Comparison of ENCODE assay signal across 19 cellular contexts in the genomic region with DNA sequence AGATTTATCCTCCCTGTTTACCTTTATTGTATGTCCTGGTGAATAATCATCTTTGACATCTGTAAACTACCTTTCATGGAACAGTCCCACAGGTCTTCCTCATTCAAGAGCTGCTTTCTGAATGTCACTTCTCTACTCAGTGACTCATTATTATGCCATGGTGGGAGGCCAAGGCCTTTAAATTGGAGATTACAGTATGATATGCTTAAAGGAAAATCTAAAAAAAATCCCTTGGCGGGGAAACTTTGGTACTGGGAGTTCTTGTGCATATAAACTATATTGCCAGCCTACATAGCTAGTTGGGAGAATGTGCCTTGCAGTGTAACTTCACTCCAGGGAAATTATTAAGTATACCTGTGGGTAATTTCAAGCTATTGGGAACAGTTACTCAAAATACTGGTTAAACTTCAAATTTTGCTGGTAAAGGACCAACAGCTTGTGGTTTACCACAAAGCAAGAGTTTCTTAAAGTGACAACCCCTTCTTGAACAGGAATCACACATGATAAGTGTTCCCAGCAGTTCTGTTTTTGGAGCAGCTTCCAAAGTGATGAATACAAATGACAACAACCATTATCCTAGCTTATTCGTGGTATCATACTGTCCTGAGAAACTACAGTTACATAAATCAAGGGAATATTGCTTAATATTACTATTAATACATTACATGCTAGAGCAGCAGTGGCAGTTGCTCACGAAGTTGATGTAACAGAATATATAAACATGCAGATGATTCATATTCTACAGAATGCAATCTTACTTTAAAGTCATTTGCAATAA.
DNase-seq lines count a peak whose midpoint lies in the region; ATAC-seq and TF ChIP-seq lines count a peak whose summit lies in the region.
"Had no signal": no experiment of that assay in that cellular context is flagged by ENCODE, and none has a peak within 500 bp of the region (broad histone marks: within the 10 kb centered on the region; RNA-seq: fewer than 3 reads in every experiment).

No MANE protein-coding gene starts in this region.

- H3K9me3 ChIP-seq in BE2C: no peaks in the 10 kb centered on the region
- H3K9me3 ChIP-seq: colonic mucosa, pancreas had no signal

- no peak overlapping the region for H3K27ac Mint-ChIP-seq in activated CD4-positive, alpha-beta T cell treated with anti-CD3 and anti-CD28 coated beads, Interleukin-2, amount 10 ng/mL, durations not matched to agents 24 days and 14 days
- H3K27ac Mint-ChIP-seq: activated naive CD8-positive, alpha-beta T cell treated with anti-CD3 and anti-CD28 coated beads, Interleukin-2, amount 50 U/mL, for 24 hours had no signal

- no peak overlapping the region for H3K4me3 Mint-ChIP-seq in activated CD4-positive, alpha-beta T cell treated with anti-CD3 and anti-CD28 coated beads, Interleukin-2, amount 10 ng/mL, durations not matched to agents 24 days and 14 days
- H3K4me3 Mint-ChIP-seq: activated naive CD8-positive, alpha-beta T cell treated with anti-CD3 and anti-CD28 coated beads, Interleukin-2, amount 50 U/mL, for 24 hours had no signal

- H3K36me3 ChIP-seq in BE2C: no peaks in the 10 kb centered on the region
- H3K36me3 ChIP-seq: colonic mucosa, pancreas had no signal

- no peaks in the 10 kb centered on the region for H3K9me3 Mint-ChIP-seq in activated CD4-positive, alpha-beta T cell treated with anti-CD3 and anti-CD28 coated beads, Interleukin-2, amount 10 ng/mL, durations not matched to agents 24 days and 14 days

- H3K27me3 Mint-ChIP-seq in activated CD4-positive, alpha-beta T cell treated with anti-CD3 and anti-CD28 coated beads, Interleukin-2, amount 10 ng/mL, durations not matched to agents 24 days and 14 days: no peaks in the 10 kb centered on the region
- H3K27me3 Mint-ChIP-seq: activated naive CD8-positive, alpha-beta T cell treated with anti-CD3 and anti-CD28 coated beads, Interleukin-2, amount 50 U/mL, for 24 hours had no signal

- CTCF ChIA-PET in AG04449 (lab: Yijun Ruan, JAX): no interaction called here

- H3K4me3 ChIP-seq in AG04449 (ENCODE audit: low read depth, low read length) (no peak overlapping the region), astrocyte of the cerebellum (ENCODE audit: low read depth, low read length) (no peak overlapping the region), BE2C (ENCODE audit: low read depth, low read length) (no peak overlapping the region)
- H3K4me3 ChIP-seq: colonic mucosa, GM12878, pancreas had no signal

- POLR2A ChIA-PET in AG04449 (lab: Yijun Ruan, JAX): no interaction called here

- H3K36me3 Mint-ChIP-seq in activated CD4-positive, alpha-beta T cell treated with anti-CD3 and anti-CD28 coated beads, Interleukin-2, amount 10 ng/mL, durations not matched to agents 24 days and 14 days (ENCODE audit: low read depth): no peaks in the 10 kb centered on the region

- TF ChIP-seq CTCF in AG04449 (IDR thresholded peaks at IDR 0.05; ENCODE audit: insufficient read depth, low read length, missing control alignments) (no peak), astrocyte of the cerebellum (IDR thresholded peaks at IDR 0.05; ENCODE audit: low read depth, low read length, missing control alignments) (no peak), BE2C (IDR thresholded peaks at IDR 0.05; ENCODE audit: low read depth, low read length) (no peak)

- ATAC-seq in GM18873 (IDR thresholded peaks at IDR 0.05; ENCODE audit: low FRiP score, unreplicated experiment): no peak
- ATAC-seq: activated naive CD8-positive, alpha-beta T cell treated with anti-CD3 and anti-CD28 coated beads, Interleukin-2, amount 50 U/mL, for 24 hours; GM12878; stimulated activated naive CD8-positive, alpha-beta T cell treated with anti-CD3 and anti-CD28 coated beads, Interleukin-15, Interleukin-2, amounts not matched to agents 100 U/mL and 50 U/mL, for 24 hours had no signal

- H3K4me1 ChIP-seq in BE2C: no peaks in the 10 kb centered on the region
- H3K4me1 ChIP-seq: colonic mucosa, pancreas had no signal

- in situ Hi-C loops in astrocyte of the cerebellum (cut with HindIII; ENCODE audit: low sequenced_read_pairs): no loop called here

- H3K4me1 Mint-ChIP-seq in activated CD4-positive, alpha-beta T cell treated with anti-CD3 and anti-CD28 coated beads, Interleukin-2, amount 10 ng/mL, durations not matched to agents 24 days and 14 days: no peaks in the 10 kb centered on the region
- H3K4me1 Mint-ChIP-seq: activated naive CD8-positive, alpha-beta T cell treated with anti-CD3 and anti-CD28 coated beads, Interleukin-2, amount 50 U/mL, for 24 hours had no signal

- H3K27me3 ChIP-seq in BE2C: no peaks in the 10 kb centered on the region
- H3K27me3 ChIP-seq: colonic mucosa, pancreas had no signal

- intact Hi-C loops in activated CD4-positive, alpha-beta T cell treated with anti-CD3 and anti-CD28 coated beads, Interleukin-2, amount 10 ng/mL, durations not matched to agents 24 days and 14 days (cut with micrococcal nuclease): loop anchor here (5.0 kb wide), 1 partner anchor 40 kb away; no protein-coding TSS in a partner anchor

- DNase-seq in AG04449 (ENCODE audit: low read depth, low spot score): peak; percentile 19
- peak; percentile 71 for DNase-seq in LHCN-M2 (ENCODE audit: low read depth)
- DNase-seq in astrocyte of the cerebellum (ENCODE audit: low read depth): peak; percentile 36
- peak; percentile 43 for DNase-seq in hepatic stellate cell (ENCODE audit: low spot score)
- no peak for DNase-seq in NCI-H446 treated with DMSO at 0.1 percent for 48 hours (lab: John Stamatoyannopoulos, UW)
- DNase-seq in activated CD4-positive, alpha-beta T cell treated with anti-CD3 and anti-CD28 coated beads, Interleukin-2, amount 10 ng/mL, durations not matched to agents 24 days and 14 days: no peak
- no peak for DNase-seq in BE2C
- DNase-seq: activated CD4-positive, alpha-beta T cell treated with anti-CD3 and anti-CD28 coated beads, Interleukin-2, amount 50 U/mL, for 4 hours; activated naive CD8-positive, alpha-beta T cell treated with anti-CD3 and anti-CD28 coated beads, Interleukin-2, amount 50 U/mL, for 24 hours; activated T-cell treated with anti-CD3 and anti-CD28 coated beads, Interleukin-2, amount 50 U/mL, for 48 hours; colonic mucosa; COR-L47; hypothalamus; NCI-H1092 treated with DMSO at 0.1 percent for 48 hours; NCI-H2171 treated with DMSO at 0.1 percent for 48 hours; pancreas; stimulated activated naive CD8-positive, alpha-beta T cell treated with anti-CD3 and anti-CD28 coated beads, Interleukin-15, Interleukin-2, amounts not matched to agents 100 U/mL and 50 U/mL, for 24 hours had no signal

Comparison
In these comparisons a context has a peak if more than half of its experiments do, and no peak if none do; other contexts are left out.
1. DNase-seq: peak in AG04449 (single experiment), LHCN-M2 (single experiment), astrocyte of the cerebellum (single experiment) and hepatic stellate cell (single experiment); none in NCI-H446 treated with DMSO at 0.1 percent for 48 hours (single experiment), activated CD4-positive, alpha-beta T cell treated with anti-CD3 and anti-CD28 coated beads, Interleukin-2, amount 10 ng/mL, durations not matched to agents 24 days and 14 days (single experiment) and BE2C (single experiment).